ENCODE assay signal across 35 cellular contexts in genomic region chr7:157641866-157642265, GRCh38.
"Had no signal": no experiment of that assay in that cellular context is flagged by ENCODE, and none has a peak within 500 bp of the region (broad histone marks: within the 10 kb centered on the region; RNA-seq: fewer than 3 reads in every experiment).

No MANE protein-coding gene starts in this region.

- H3K4me1 Mint-ChIP-seq: activated CD4-positive, alpha-beta T cell treated with anti-CD3 and anti-CD28 coated beads for 36 hours; activated CD4-positive, alpha-beta T cell treated with anti-CD3 and anti-CD28 coated beads, Interleukin-2, amount 10 ng/mL, durations not matched to agents 24 days and 14 days; activated CD8-positive, alpha-beta memory T cell treated with anti-CD3 and anti-CD28 coated beads, Interleukin-2, amount 10 ng/mL, durations not matched to agents 7 days and 5 days; activated naive CD8-positive, alpha-beta T cell treated with anti-CD3 and anti-CD28 coated beads for 36 hours; activated naive CD8-positive, alpha-beta T cell treated with anti-CD3 and anti-CD28 coated beads, Interleukin-2, amount 50 U/mL, for 24 hours; central memory CD8-positive, alpha-beta T cell had no signal

- H3K36me3 ChIP-seq: adrenal gland, breast epithelium, esophagus squamous epithelium, gastroesophageal sphincter had no signal

- H3K27me3 ChIP-seq: adrenal gland, body of pancreas, breast epithelium had no signal

- H3K4me3 ChIP-seq: adrenal gland, body of pancreas, breast epithelium, esophagus squamous epithelium, gastroesophageal sphincter had no signal

- H3K9me3 ChIP-seq: adrenal gland had no signal

- H3K27me3 Mint-ChIP-seq: activated naive CD4-positive, alpha-beta T cell treated with anti-CD3 and anti-CD28 coated beads, Interleukin-2, amount 50 U/mL, for 24 hours had no signal

- H3K27ac Mint-ChIP-seq: activated CD4-positive, alpha-beta memory T cell treated with anti-CD3 and anti-CD28 coated beads for 36 hours; activated CD4-positive, alpha-beta T cell treated with anti-CD3 and anti-CD28 coated beads for 36 hours; activated CD4-positive, alpha-beta T cell treated with anti-CD3 and anti-CD28 coated beads, Interleukin-2, amount 10 ng/mL, durations not matched to agents 24 days and 14 days; activated CD8-positive, alpha-beta memory T cell treated with anti-CD3 and anti-CD28 coated beads, Interleukin-2, amount 10 ng/mL, durations not matched to agents 7 days and 5 days; activated CD8-positive, alpha-beta T cell treated with anti-CD3 and anti-CD28 coated beads, Interleukin-2, amount 10 ng/mL, durations not matched to agents 7 days and 5 days; activated naive CD4-positive, alpha-beta T cell treated with anti-CD3 and anti-CD28 coated beads for 36 hours; activated naive CD4-positive, alpha-beta T cell treated with anti-CD3 and anti-CD28 coated beads, Interleukin-2, amount 50 U/mL, for 24 hours; activated naive CD8-positive, alpha-beta T cell treated with anti-CD3 and anti-CD28 coated beads for 36 hours; activated naive CD8-positive, alpha-beta T cell treated with anti-CD3 and anti-CD28 coated beads, Interleukin-2, amount 50 U/mL, for 24 hours; activated T-helper 1 cell treated with anti-CD3 and anti-CD28 coated beads, Interleukin-12 subunit alpha, Interleukin-12 subunit beta, Interleukin-2, Interleukin-4 antibody, amounts not matched to agents 30 ng/mL and 10 ng/mL and 1 ng/mL, durations not matched to agents 14 hours and 24 hours and 36 hours; activated T-helper 2 cell treated with anti-CD3 and anti-CD28 coated beads, Interferon-gamma antibody, Interleukin-2, Interleukin-4, amounts not matched to agents 10 μg/mL and 5 μg/mL and 100 μg/mL, durations not matched to agents 14 hours and 24 hours and 36 hours had no signal

- DNase-seq: activated CD4-positive, alpha-beta memory T cell treated with anti-CD3 and anti-CD28 coated beads for 36 hours; activated CD4-positive, alpha-beta T cell treated with anti-CD3 and anti-CD28 coated beads for 36 hours; activated CD4-positive, alpha-beta T cell treated with anti-CD3 and anti-CD28 coated beads, Interleukin-2, amount 10 ng/mL, durations not matched to agents 24 days and 14 days; activated CD4-positive, CD25-positive, alpha-beta regulatory T cell; activated CD4-positive, CD25-positive, alpha-beta regulatory T cell treated with anti-CD3 and anti-CD28 coated beads, Interleukin-2, amount 50 U/mL, for 72 hours; activated CD8-positive, alpha-beta memory T cell treated with anti-CD3 and anti-CD28 coated beads, Interleukin-2, amount 10 ng/mL, durations not matched to agents 7 days and 5 days; activated CD8-positive, alpha-beta memory T cell treated with anti-CD3 and anti-CD28 coated beads, Interleukin-2, amount 50 U/mL, for 4 hours; activated CD8-positive, alpha-beta T cell treated with anti-CD3 and anti-CD28 coated beads, Interleukin-2, amount 10 ng/mL, durations not matched to agents 7 days and 5 days; activated effector memory CD4-positive, alpha-beta T cell treated with anti-CD3 and anti-CD28 coated beads, Interleukin-2, amount 50 U/mL, for 16 hours; activated naive CD4-positive, alpha-beta T cell treated with anti-CD3 and anti-CD28 coated beads for 36 hours; activated naive CD8-positive, alpha-beta T cell treated with anti-CD3 and anti-CD28 coated beads for 36 hours; activated naive CD8-positive, alpha-beta T cell treated with anti-CD3 and anti-CD28 coated beads, Interleukin-2, amount 50 U/mL, for 24 hours; activated T-cell treated with anti-CD3 and anti-CD28 coated beads, Interleukin-2, amount 50 U/mL, for 1 hour; activated T-cell treated with anti-CD3 and anti-CD28 coated beads, Interleukin-2, amount 50 U/mL, for 48 hours; adrenal gland; amygdala; aorta; body of pancreas; cortex of kidney; dermis blood vessel endothelial cell; effector CD4-positive, alpha-beta T cell; effector memory CD8-positive, alpha-beta T cell; esophagus squamous epithelium; foreskin melanocyte; T-helper 2 cell had no signal

- H3K4me1 ChIP-seq: adrenal gland, body of pancreas, breast epithelium, esophagus squamous epithelium, gastroesophageal sphincter had no signal

- ATAC-seq: activated CD4-positive, alpha-beta T cell treated with anti-CD3 and anti-CD28 coated beads for 36 hours; activated CD8-positive, alpha-beta memory T cell treated with anti-CD3 and anti-CD28 coated beads, Interleukin-2, amount 10 ng/mL, durations not matched to agents 7 days and 5 days; activated CD8-positive, alpha-beta T cell treated with anti-CD3 and anti-CD28 coated beads, Interleukin-2, amount 10 ng/mL, durations not matched to agents 7 days and 5 days; activated naive CD8-positive, alpha-beta T cell treated with anti-CD3 and anti-CD28 coated beads, Interleukin-2, amount 50 U/mL, for 24 hours; body of pancreas; effector memory CD8-positive, alpha-beta T cell; gastroesophageal sphincter had no signal

- H3K27ac ChIP-seq: adrenal gland, body of pancreas, breast epithelium, epithelial cell of prostate, esophagus squamous epithelium, gastroesophageal sphincter had no signal

- FAIRE-seq: colon, endometrium, endothelial cell of umbilical vein had no signal

- H3K4me3 Mint-ChIP-seq: activated CD4-positive, alpha-beta memory T cell treated with anti-CD3 and anti-CD28 coated beads for 36 hours; activated CD4-positive, alpha-beta T cell treated with anti-CD3 and anti-CD28 coated beads for 36 hours; activated CD4-positive, alpha-beta T cell treated with anti-CD3 and anti-CD28 coated beads, Interleukin-2, amount 10 ng/mL, durations not matched to agents 24 days and 14 days; activated CD8-positive, alpha-beta memory T cell treated with anti-CD3 and anti-CD28 coated beads, Interleukin-2, amount 10 ng/mL, durations not matched to agents 7 days and 5 days; activated CD8-positive, alpha-beta T cell treated with anti-CD3 and anti-CD28 coated beads, Interleukin-2, amount 10 ng/mL, durations not matched to agents 7 days and 5 days; activated naive CD4-positive, alpha-beta T cell treated with anti-CD3 and anti-CD28 coated beads for 36 hours; activated naive CD4-positive, alpha-beta T cell treated with anti-CD3 and anti-CD28 coated beads, Interleukin-2, amount 50 U/mL, for 24 hours; activated naive CD8-positive, alpha-beta T cell treated with anti-CD3 and anti-CD28 coated beads for 36 hours; activated naive CD8-positive, alpha-beta T cell treated with anti-CD3 and anti-CD28 coated beads, Interleukin-2, amount 50 U/mL, for 24 hours; activated T-helper 1 cell treated with anti-CD3 and anti-CD28 coated beads, Interleukin-12 subunit alpha, Interleukin-12 subunit beta, Interleukin-2, Interleukin-4 antibody, amounts not matched to agents 30 ng/mL and 10 ng/mL and 1 ng/mL, durations not matched to agents 14 hours and 24 hours and 36 hours; central memory CD8-positive, alpha-beta T cell; effector memory CD8-positive, alpha-beta T cell had no signal
